Comparison of ENCODE assay signal across 1 cellular context in genomic region chr11:63564056-63564784, GRCh38.
TF ChIP-seq lines count a peak whose summit lies in the region.

No MANE protein-coding gene starts in this region.

TF ChIP-seq in SK-N-SH treated with all-trans-retinoic acid at 6 μM for 48 hours, 23 proteins besides CTCF, POLR2A, EP300 and RAD21 (continued from another document):
- TF ChIP-seq TSHZ2 (CRISPR knock-in tag; IDR thresholded peaks at IDR 0.05) = no peak
